In the genomic region with DNA sequence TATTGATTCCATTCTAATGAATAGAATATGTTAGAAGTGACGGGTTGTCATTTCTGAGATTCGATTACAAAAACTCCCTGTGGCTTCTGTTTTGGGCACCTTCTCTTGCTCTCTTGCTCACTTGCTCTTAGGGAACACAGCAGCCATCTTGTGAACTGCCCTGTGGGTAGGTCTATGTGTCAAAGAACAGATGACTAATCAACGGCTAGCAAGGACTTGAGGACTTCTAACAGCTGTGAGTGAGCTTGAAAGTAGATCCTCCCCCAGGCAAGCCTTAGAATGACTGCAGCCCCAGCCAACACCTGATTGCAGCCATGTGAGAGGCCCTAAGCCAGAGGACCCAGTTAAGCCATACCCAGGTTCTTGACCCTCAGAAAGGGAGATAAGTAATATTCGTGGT, we compare ENCODE assay signal across 11 cellular contexts. TPM values are rescaled to one million over a fixed set of nuclear protein-coding genes. Genes with fewer than 3 reads are reported as not detected.
DNase-seq lines count a peak whose midpoint lies in the region; FAIRE-seq and TF ChIP-seq lines count a peak whose summit lies in the region.
"Had no signal": no experiment of that assay in that cellular context is flagged by ENCODE, and none has a peak within 500 bp of the region (broad histone marks: within the 10 kb centered on the region; RNA-seq: fewer than 3 reads in every experiment).

No MANE protein-coding gene starts in this region.

- no peak for FAIRE-seq in bronchial epithelial cell (lab: Jason Lieb, UNC)

- peak; percentile 9 for DNase-seq in SIG-M5 treated with dmso at 0.1 percent for 504 hours (lab: John Stamatoyannopoulos, UW; ENCODE audit: unreplicated experiment)
- DNase-seq in SIG-M5 (lab: John Stamatoyannopoulos, UW), result no peak
- DNase-seq in NCI-H82 (lab: John Stamatoyannopoulos, UW), result peak; percentile 55
- peak; percentile 91 for DNase-seq in bronchial epithelial cell (ENCODE audit: low read depth)
- peak; percentile 42 for DNase-seq in stimulated activated CD4-positive, alpha-beta T cell treated with anti-CD3 and anti-CD28 coated beads, Interleukin-15, amount 100 ng/mL, for 24 hours
- no peak for DNase-seq in HEK293T (ENCODE audit: extremely low spot score)
- no peak for DNase-seq in HK-2 (ENCODE audit: unreplicated experiment)
- DNase-seq in NCI-H2196 treated with DMSO at 0.1 percent for 48 hours (lab: John Stamatoyannopoulos, UW; ENCODE audit: unreplicated experiment), result no peak
- DNase-seq: activated CD4-positive, alpha-beta T cell treated with anti-CD3 and anti-CD28 coated beads, Interleukin-2, amount 50 U/mL, for 4 hours; heart right ventricle; NCI-H1048 had no signal

- no peaks in the 10 kb centered on the region for H3K27me3 ChIP-seq in bronchial epithelial cell (ENCODE audit: control insufficient read depth, insufficient read depth, low read length)
- H3K27me3 ChIP-seq: heart right ventricle had no signal

- no peak overlapping the region for H3K4me3 ChIP-seq in bronchial epithelial cell (ENCODE audit: low read depth, low read length)
- H3K4me3 ChIP-seq: heart right ventricle had no signal

- H3K36me3 ChIP-seq in bronchial epithelial cell (ENCODE audit: control insufficient read depth, insufficient read depth, low read length), result no peaks in the 10 kb centered on the region
- H3K36me3 ChIP-seq: heart right ventricle had no signal

- POLR2A ChIA-PET in HEK293T (lab: Yijun Ruan, JAX), result no interaction called here

- no peak for TF ChIP-seq CTCF in bronchial epithelial cell (IDR thresholded peaks at IDR 0.05; ENCODE audit: insufficient read depth, low read length, severe bottlenecking)

- CTCF ChIA-PET in HEK293T (lab: Yijun Ruan, JAX), result no interaction called here

TF ChIP-seq in HEK293T, 16 proteins besides CTCF, POLR2A, EP300 and RAD21:
- TF ChIP-seq BHLHE40 (IDR thresholded peaks at IDR 0.05; ENCODE audit: borderline replicate concordance) (no peak), NFRKB (IDR thresholded peaks at IDR 0.05) (no peak), FOXA1 (IDR thresholded peaks at IDR 0.05) (no peak), TARDBP (IDR thresholded peaks at IDR 0.05) (no peak)

RNA-seq across cellular contexts. Expression of a gene that starts 49.3 kb away (rescaled TPM):
- total RNA-seq in bronchial epithelial cell, result 1.3 and 1.5 TPM in 2 replicates

RNA-seq across cellular contexts. Expression of a gene that starts 51.5 kb away (rescaled TPM):
- 0.79 and 2.0 TPM in 2 replicates for total RNA-seq in bronchial epithelial cell

Comparison
In these comparisons a context has a peak if more than half of its experiments do, and no peak if none do; other contexts are left out.
1. DNase-seq: peak in SIG-M5 treated with dmso at 0.1 percent for 504 hours (single experiment), NCI-H82 (single experiment), bronchial epithelial cell (single experiment) and stimulated activated CD4-positive, alpha-beta T cell treated with anti-CD3 and anti-CD28 coated beads, Interleukin-15, amount 100 ng/mL, for 24 hours (single experiment); none in SIG-M5 (single experiment), HEK293T (single experiment), HK-2 (single experiment) and NCI-H2196 treated with DMSO at 0.1 percent for 48 hours (single experiment).